In the genomic region with DNA sequence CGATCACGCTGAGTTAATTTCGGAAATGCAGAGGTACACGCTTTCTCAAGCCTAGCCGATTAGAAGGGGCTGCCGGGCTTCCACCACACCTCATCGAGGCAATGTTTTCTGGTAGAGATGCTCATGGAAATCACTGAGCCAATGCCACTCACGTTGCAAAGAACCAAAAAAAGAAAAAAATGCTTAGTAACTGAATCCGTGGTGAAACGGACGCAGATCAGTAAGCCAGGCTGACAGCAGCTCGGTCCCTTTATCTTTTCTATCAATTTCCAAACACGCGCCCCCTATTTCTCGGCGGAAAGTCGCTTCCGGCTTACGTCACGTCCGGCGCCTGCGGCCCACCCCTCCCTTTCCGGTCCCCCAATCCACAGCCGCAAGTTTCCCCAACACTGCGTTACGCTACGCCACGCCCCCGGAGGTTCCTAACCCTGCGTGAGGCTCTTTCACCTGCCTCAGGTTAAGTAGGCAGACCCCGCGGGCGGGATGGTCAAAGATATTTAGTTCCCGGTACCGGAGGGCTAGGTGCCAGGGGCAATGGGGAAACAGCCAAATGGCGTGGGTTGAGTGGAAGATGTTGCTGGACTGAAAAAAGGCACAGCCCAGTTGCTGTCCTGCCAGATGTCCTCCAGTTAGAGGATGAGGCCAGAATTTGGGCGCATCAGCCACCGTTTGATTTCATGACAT, we compare ENCODE assay signal across 8 cellular contexts. TPM values are rescaled to one million over a fixed set of nuclear protein-coding genes. Genes with fewer than 3 reads are reported as not detected.
DNase-seq lines count a peak whose midpoint lies in the region; ATAC-seq and TF ChIP-seq lines count a peak whose summit lies in the region.

A gene with protein sequence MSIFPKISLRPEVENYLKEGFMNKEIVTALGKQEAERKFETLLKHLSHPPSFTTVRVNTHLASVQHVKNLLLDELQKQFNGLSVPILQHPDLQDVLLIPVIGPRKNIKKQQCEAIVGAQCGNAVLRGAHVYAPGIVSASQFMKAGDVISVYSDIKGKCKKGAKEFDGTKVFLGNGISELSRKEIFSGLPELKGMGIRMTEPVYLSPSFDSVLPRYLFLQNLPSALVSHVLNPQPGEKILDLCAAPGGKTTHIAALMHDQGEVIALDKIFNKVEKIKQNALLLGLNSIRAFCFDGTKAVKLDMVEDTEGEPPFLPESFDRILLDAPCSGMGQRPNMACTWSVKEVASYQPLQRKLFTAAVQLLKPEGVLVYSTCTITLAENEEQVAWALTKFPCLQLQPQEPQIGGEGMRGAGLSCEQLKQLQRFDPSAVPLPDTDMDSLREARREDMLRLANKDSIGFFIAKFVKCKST (minus strand): TSS at position 264 of the 684 bp plus-strand sequence. CDS start 384 bp downstream, outside the sequence.

- H3K27me3 Mint-ChIP-seq in activated CD4-positive, alpha-beta T cell treated with anti-CD3 and anti-CD28 coated beads, Interleukin-2, amount 10 ng/mL, durations not matched to agents 7 days and 5 days = no peaks in the 10 kb centered on the region

- peaks cover 20% of the 10 kb centered on the region for H3K36me3 Mint-ChIP-seq in activated CD4-positive, alpha-beta T cell treated with anti-CD3 and anti-CD28 coated beads, Interleukin-2, amount 10 ng/mL, durations not matched to agents 7 days and 5 days (ENCODE audit: low read depth)

- H3K4me1 Mint-ChIP-seq in activated CD4-positive, alpha-beta T cell treated with anti-CD3 and anti-CD28 coated beads, Interleukin-2, amount 10 ng/mL, durations not matched to agents 7 days and 5 days = peaks cover 43% of the 10 kb centered on the region

- ATAC-seq in HG03432 (IDR thresholded peaks at IDR 0.05; ENCODE audit: unreplicated experiment) (peak; percentile 99), left lobe of liver (peak; percentile 95)

- CTCF ChIA-PET in BJ (lab: Yijun Ruan, JAX) = no interaction called here
- CTCF ChIA-PET in activated CD4-positive, alpha-beta T cell treated with anti-CD3 and anti-CD28 coated beads, Interleukin-2, amount 10 ng/mL, durations not matched to agents 7 days and 5 days (lab: Charles Lee) = interaction anchor here (1.4 kb wide), 1 partner anchor 14 kb away, joined by 3 read pairs; no protein-coding TSS in a partner anchor

- POLR2A ChIA-PET in BJ (lab: Charles Lee) = interaction anchor here (0.7 kb wide), 1 partner anchor 257 kb away, joined by 9 read pairs; no protein-coding TSS in a partner anchor
- POLR2A ChIA-PET in activated CD4-positive, alpha-beta T cell treated with anti-CD3 and anti-CD28 coated beads, Interleukin-2, amount 10 ng/mL, durations not matched to agents 7 days and 5 days (lab: Charles Lee) = interaction anchor here (0.6 kb wide), 1 partner anchor 1655 kb away, joined by 4 read pairs; no protein-coding TSS in a partner anchor

- no peaks in the 10 kb centered on the region for H3K36me3 ChIP-seq in BJ (ENCODE audit: control insufficient read depth, insufficient read depth, low read length)

- H3K4me3 Mint-ChIP-seq in activated CD4-positive, alpha-beta T cell treated with anti-CD3 and anti-CD28 coated beads, Interleukin-2, amount 10 ng/mL, durations not matched to agents 7 days and 5 days = peak within 1 kb of the TSS; percentile 97

- H3K9me3 Mint-ChIP-seq in activated CD4-positive, alpha-beta T cell treated with anti-CD3 and anti-CD28 coated beads, Interleukin-2, amount 10 ng/mL, durations not matched to agents 7 days and 5 days = no peaks in the 10 kb centered on the region

- peak within 1 kb of the TSS; percentile 98 for H3K27ac Mint-ChIP-seq in activated CD4-positive, alpha-beta T cell treated with anti-CD3 and anti-CD28 coated beads, Interleukin-2, amount 10 ng/mL, durations not matched to agents 7 days and 5 days

- peak within 1 kb of the TSS; percentile 61 for H3K4me3 ChIP-seq in BJ (ENCODE audit: low read depth, low read length)

- DNase-seq in BJ (ENCODE audit: low read depth) (no peak), NCI-H526 treated with DMSO at 0.1 percent for 48 hours (lab: John Stamatoyannopoulos, UW) (peak; percentile 49), dedifferentiated amniotic fluid mesenchymal stem cell (ENCODE audit: extremely low spot score) (peak; percentile 90), left lobe of liver (ENCODE audit: low spot score) (peak; percentile 94)
- peak; percentile 94 for DNase-seq in activated CD4-positive, alpha-beta T cell treated with anti-CD3 and anti-CD28 coated beads, Interleukin-2, amount 10 ng/mL, durations not matched to agents 7 days and 5 days
- DNase-seq in stimulated activated CD4-positive, alpha-beta T cell treated with anti-CD3 and anti-CD28 coated beads, Interleukin-4, amount 100 ng/mL, for 1 hour = peak; percentile 92

- H3K27me3 ChIP-seq in BJ (ENCODE audit: control insufficient read depth, insufficient read depth, low read length) = no peaks in the 10 kb centered on the region

- peak; percentile 74 for TF ChIP-seq POLR2A in GM19193 (IDR thresholded peaks at IDR 0.05; ENCODE audit: extremely low read depth, insufficient read depth, insufficient read length)

- 0 out of 2 replicates have a peak, but pooled peaks have one; percentile 18 for TF ChIP-seq CTCF in BJ (IDR thresholded peaks at IDR 0.05; ENCODE audit: insufficient read depth, low read depth, low read length)

RNA-seq across cellular contexts. Expression of the gene that starts here (rescaled TPM):
- polyA plus RNA-seq in BJ (2011; rRNA removed) = 2.7 and 5.0 TPM in 2 replicates
- polyA minus RNA-seq in BJ (2011; rRNA and poly(A)+ RNA removed) = 3.7 and 4.7 TPM in 2 replicates
- 10 to 100 TPM; 21.7 to 22.0 TPM for total RNA-seq in activated CD4-positive, alpha-beta T cell treated with anti-CD3 and anti-CD28 coated beads, Interleukin-2, amount 10 ng/mL, durations not matched to agents 7 days and 5 days
- total RNA-seq in left lobe of liver = 27.1 TPM
